In genomic region chr11:3642071-3642951, GRCh38 we compare ENCODE assay signal across 9 cellular contexts. TPM values are rescaled to one million over a fixed set of nuclear protein-coding genes. Genes with fewer than 3 reads are reported as not detected.
DNase-seq lines count a peak whose midpoint lies in the region; ATAC-seq and TF ChIP-seq lines count a peak whose summit lies in the region.
"Had no signal": no experiment of that assay in that cellular context is flagged by ENCODE, and none has a peak within 500 bp of the region (broad histone marks: within the 10 kb centered on the region; RNA-seq: fewer than 3 reads in every experiment).

No MANE protein-coding gene starts in this region.

- no peaks in the 10 kb centered on the region for H3K36me3 Mint-ChIP-seq in activated CD8-positive, alpha-beta memory T cell treated with anti-CD3 and anti-CD28 coated beads, Interleukin-2, amount 10 ng/mL, durations not matched to agents 7 days and 5 days
- H3K36me3 Mint-ChIP-seq in endodermal cell (ENCODE audit: low read depth) = peaks cover 11% of the 10 kb centered on the region

- H4K5ac ChIP-seq in mesendoderm (ENCODE audit: low read length) = no peak overlapping the region

- H3K23ac ChIP-seq in mesendoderm (ENCODE audit: low read length) = no peak overlapping the region

- H3K4me3 Mint-ChIP-seq in activated CD8-positive, alpha-beta memory T cell treated with anti-CD3 and anti-CD28 coated beads, Interleukin-2, amount 10 ng/mL, durations not matched to agents 7 days and 5 days = peak overlapping the region; percentile 9
- H3K4me3 Mint-ChIP-seq in endodermal cell = peak overlapping the region; percentile 70

- H3K4me1 ChIP-seq in endodermal cell (ENCODE audit: control insufficient read depth, insufficient read depth, low read length) (no peaks in the 10 kb centered on the region), mesendoderm (ENCODE audit: control insufficient read depth, low read depth, low read length) (peaks cover 6% of the 10 kb centered on the region)

- DNase-seq in NCI-H2029 (lab: John Stamatoyannopoulos, UW) = peak; percentile 53
- no peak for DNase-seq in NCI-H2029 treated with DMSO at 0.1 percent for 48 hours (lab: John Stamatoyannopoulos, UW)
- DNase-seq in NCI-H510A (lab: John Stamatoyannopoulos, UW) = peak; percentile 19
- DNase-seq in activated CD8-positive, alpha-beta memory T cell treated with anti-CD3 and anti-CD28 coated beads, Interleukin-2, amount 10 ng/mL, durations not matched to agents 7 days and 5 days = peak; percentile 62
- DNase-seq in endodermal cell = peak; percentile 99
- peak; percentile 97 for DNase-seq in mesendoderm
- peak; percentile 61 for DNase-seq in stimulated activated CD8-positive, alpha-beta memory T cell treated with anti-CD3 and anti-CD28 coated beads, Interleukin-12 subunit alpha, Interleukin-12 subunit beta, amount 100 ng/mL, for 4 hours (ENCODE audit: low read depth)

- peak overlapping the region; percentile 84 for H3K56ac ChIP-seq in mesendoderm (ENCODE audit: low read length)

- H3K9me3 Mint-ChIP-seq in activated CD8-positive, alpha-beta memory T cell treated with anti-CD3 and anti-CD28 coated beads, Interleukin-2, amount 10 ng/mL, durations not matched to agents 7 days and 5 days (ENCODE audit: low read depth) = no peaks in the 10 kb centered on the region
- H3K9me3 Mint-ChIP-seq in endodermal cell = peaks cover 34% of the 10 kb centered on the region

- whole genome bisulfite sequencing in endodermal cell (ENCODE audit: insufficient coverage in 1 of 2, insufficient read length in 1 of 2), 2 experiments = 1 to 2% methylated on average over 27 to 55 of the region's 55 CpGs
- no CpG with 5 or more reads among the region's 55 CpGs for WGBS in mesendoderm (ENCODE audit: extremely low coverage, insufficient coverage, low lambda C conversion rate)

- peaks cover 27% of the 10 kb centered on the region for H3K9me3 ChIP-seq in endodermal cell (ENCODE audit: control insufficient read depth, low read length)

- H3K27me3 ChIP-seq in endodermal cell (ENCODE audit: control insufficient read depth, insufficient read depth, low read length, poor library complexity, severe bottlenecking) = no peaks in the 10 kb centered on the region
- H3K27me3 ChIP-seq in mesendoderm (ENCODE audit: insufficient read depth, low read length, poor library complexity) = no peaks in the 10 kb centered on the region

- H2BK5ac ChIP-seq in mesendoderm (ENCODE audit: low read length) = peak overlapping the region; percentile 9

- peaks cover 6% of the 10 kb centered on the region for H3K4me1 Mint-ChIP-seq in activated CD8-positive, alpha-beta memory T cell treated with anti-CD3 and anti-CD28 coated beads, Interleukin-2, amount 10 ng/mL, durations not matched to agents 7 days and 5 days
- H3K4me1 Mint-ChIP-seq in endodermal cell = peaks cover 3% of the 10 kb centered on the region

- peaks cover 41% of the 10 kb centered on the region for H3K27me3 Mint-ChIP-seq in activated CD8-positive, alpha-beta memory T cell treated with anti-CD3 and anti-CD28 coated beads, Interleukin-2, amount 10 ng/mL, durations not matched to agents 7 days and 5 days
- peaks cover 18% of the 10 kb centered on the region for H3K27me3 Mint-ChIP-seq in endodermal cell (ENCODE audit: insufficient read depth)

- CTCF ChIA-PET in activated CD8-positive, alpha-beta memory T cell treated with anti-CD3 and anti-CD28 coated beads, Interleukin-2, amount 10 ng/mL, durations not matched to agents 7 days and 5 days (lab: Charles Lee) = no interaction called here

- no peak overlapping the region for H2BK15ac ChIP-seq in mesendoderm (replicated peaks; ENCODE audit: low read depth)

- TF ChIP-seq CTCF in endodermal cell (conservative IDR thresholded peaks at IDR 0.05) = no peak

- H3K79me2 ChIP-seq in mesendoderm (ENCODE audit: control insufficient read depth, insufficient read depth, low read length) = no peaks in the 10 kb centered on the region

- H2AK5ac ChIP-seq in mesendoderm (ENCODE audit: low read length) = no peak overlapping the region

- no peaks in the 10 kb centered on the region for H3K79me1 ChIP-seq in mesendoderm (ENCODE audit: low read length)

- peak overlapping the region; percentile 7 for H3K4ac ChIP-seq in mesendoderm (ENCODE audit: low read depth, low read length)

- peak overlapping the region; percentile 88 for H3K27ac ChIP-seq in endodermal cell (ENCODE audit: low read depth, low read length)
- H3K27ac ChIP-seq in mesendoderm (ENCODE audit: low read depth, low read length) = peak overlapping the region; percentile 90
- H3K27ac ChIP-seq: C4-2B had no signal

- H3K4me3 ChIP-seq in endodermal cell (ENCODE audit: low read length) (peak overlapping the region; percentile 81), mesendoderm (ENCODE audit: low read length) (peak overlapping the region; percentile 32)

- H3K36me3 ChIP-seq in endodermal cell (ENCODE audit: control insufficient read depth, insufficient read depth, low read length) = no peaks in the 10 kb centered on the region
- no peaks in the 10 kb centered on the region for H3K36me3 ChIP-seq in mesendoderm (ENCODE audit: control insufficient read depth, insufficient read depth, low read length)

- no peak overlapping the region for H3K27ac Mint-ChIP-seq in activated CD8-positive, alpha-beta memory T cell treated with anti-CD3 and anti-CD28 coated beads, Interleukin-2, amount 10 ng/mL, durations not matched to agents 7 days and 5 days
- peak overlapping the region; percentile 95 for H3K27ac Mint-ChIP-seq in endodermal cell

- no peak overlapping the region for H3K18ac ChIP-seq in mesendoderm (ENCODE audit: low read length)

- no peak overlapping the region for H4K8ac ChIP-seq in mesendoderm (ENCODE audit: low read depth, low read length)

- H3K9ac ChIP-seq in endodermal cell (ENCODE audit: extremely low read depth, low read length, poor library complexity, severe bottlenecking) (peak overlapping the region; percentile 66), mesendoderm (ENCODE audit: low read length) (peak overlapping the region; percentile 74)

- H3K4me2 ChIP-seq in mesendoderm (ENCODE audit: low read length) = peak overlapping the region; percentile 78

- peak; percentile 83 for ATAC-seq in activated CD8-positive, alpha-beta memory T cell treated with anti-CD3 and anti-CD28 coated beads, Interleukin-2, amount 10 ng/mL, durations not matched to agents 7 days and 5 days
- no peak for ATAC-seq in GM21526 (IDR thresholded peaks at IDR 0.05; ENCODE audit: low FRiP score, unreplicated experiment)

- H2BK120ac ChIP-seq in mesendoderm (ENCODE audit: low read depth, low read length) = no peak overlapping the region

RNA-seq across cellular contexts. Expression of gene ART5, which starts 0.5 kb away (rescaled TPM):
- not detected for total RNA-seq in activated CD8-positive, alpha-beta memory T cell treated with anti-CD3 and anti-CD28 coated beads, Interleukin-2, amount 10 ng/mL, durations not matched to agents 7 days and 5 days
- 1 to 10 TPM; 6.4 to 7.8 TPM for total RNA-seq in endodermal cell
- polyA plus RNA-seq in endodermal cell (2013, experiment 1 of 2) = 6.1 TPM
- 5.2 TPM for polyA plus RNA-seq in endodermal cell (2013, experiment 2 of 2)
- 4.0 TPM for polyA plus RNA-seq in mesendoderm (2013, experiment 1 of 2)
- polyA plus RNA-seq in mesendoderm (2013, experiment 2 of 2) = 4.0 TPM

RNA-seq across cellular contexts. Expression of gene ART1, which starts 2.6 kb away (rescaled TPM):
- not detected for total RNA-seq in activated CD8-positive, alpha-beta memory T cell treated with anti-CD3 and anti-CD28 coated beads, Interleukin-2, amount 10 ng/mL, durations not matched to agents 7 days and 5 days
- not detected for total RNA-seq in endodermal cell
- polyA plus RNA-seq in endodermal cell (2013, experiment 1 of 2) = not detected
- polyA plus RNA-seq in endodermal cell (2013, experiment 2 of 2) = not detected
- polyA plus RNA-seq in mesendoderm (2013, experiment 1 of 2) = not detected
- polyA plus RNA-seq in mesendoderm (2013, experiment 2 of 2) = not detected

RNA-seq across cellular contexts. Expression of gene CHRNA10, which starts 28.9 kb away (rescaled TPM):
- 1 to 10 TPM; 2.4 to 2.7 TPM for total RNA-seq in activated CD8-positive, alpha-beta memory T cell treated with anti-CD3 and anti-CD28 coated beads, Interleukin-2, amount 10 ng/mL, durations not matched to agents 7 days and 5 days
- 1 to 10 TPM; 1.8 TPM for total RNA-seq in endodermal cell
- 1.5 TPM for polyA plus RNA-seq in endodermal cell (2013, experiment 1 of 2)
- polyA plus RNA-seq in endodermal cell (2013, experiment 2 of 2) = 0.95 TPM
- polyA plus RNA-seq in mesendoderm (2013, experiment 1 of 2) = 0.52 TPM
- polyA plus RNA-seq in mesendoderm (2013, experiment 2 of 2) = 0.59 TPM

Comparison
In these comparisons a context has a peak if more than half of its experiments do, and no peak if none do; other contexts are left out.
1. RNA of gene ART5, which starts 0.5 kb away (total RNA-seq): 6.4 to 7.8 TPM in endodermal cell; not detected in activated CD8-positive, alpha-beta memory T cell treated with anti-CD3 and anti-CD28 coated beads, Interleukin-2, amount 10 ng/mL, durations not matched to agents 7 days and 5 days; every median in the first group is over 4 times any median in the second.